ENCODE assay signal across 8 cellular contexts in the genomic region with DNA sequence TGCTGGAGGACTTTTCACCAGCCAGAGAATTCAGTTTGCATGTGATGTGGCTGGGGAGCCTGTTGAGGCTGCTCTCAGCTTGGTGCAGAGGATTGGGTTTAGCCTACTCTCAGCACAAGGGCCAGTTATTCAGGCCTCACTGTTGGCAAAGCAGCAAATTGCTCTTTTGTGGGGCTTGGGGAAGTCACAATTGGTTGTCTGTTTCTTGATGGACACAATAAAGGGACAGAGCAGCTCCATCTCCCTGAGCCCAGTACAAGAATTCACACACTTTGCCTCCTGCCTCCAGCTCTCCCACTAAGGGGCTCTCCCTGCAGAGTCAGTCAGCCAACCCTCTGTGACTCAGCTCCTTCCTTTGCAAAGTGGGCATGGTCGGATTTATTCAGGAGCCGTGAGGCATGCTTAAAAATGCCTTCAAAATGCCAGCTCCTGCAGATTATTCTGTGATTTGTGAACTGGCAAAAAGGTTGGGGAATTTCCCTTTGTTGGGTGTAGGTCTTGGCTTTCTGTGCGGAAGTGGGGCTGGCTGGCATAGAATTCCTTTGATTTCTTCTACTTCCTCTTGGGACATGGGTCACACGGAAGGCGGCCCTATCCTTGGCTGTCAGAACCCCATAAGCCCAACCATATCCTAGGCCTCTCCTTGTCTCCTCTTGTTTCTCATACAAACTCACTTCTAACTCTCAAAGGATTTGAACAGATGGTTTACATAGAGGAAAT.
A peak's percentile ranks its signal among the peaks of the same experiment; 100 is the strongest.
DNase-seq lines count a peak whose midpoint lies in the region; ATAC-seq, FAIRE-seq and TF ChIP-seq lines count a peak whose summit lies in the region.

No MANE protein-coding gene starts in this region.

- no peaks in the 10 kb centered on the region for H3K9me3 ChIP-seq in GM12878 (replicated peaks; ENCODE audit: control insufficient read depth, insufficient read depth, low read length)
- no peaks in the 10 kb centered on the region for H3K9me3 ChIP-seq in right cardiac atrium (ENCODE audit: control insufficient read depth, low read length)
- H3K9me3 ChIP-seq in smooth muscle cell (replicated peaks; ENCODE audit: low read depth) = no peaks in the 10 kb centered on the region

- TF ChIP-seq POLR2A in H54 (IDR thresholded peaks at IDR 0.05; ENCODE audit: low read depth, low read length) = no peak
- TF ChIP-seq POLR2A in GM12878 (IDR thresholded peaks at IDR 0.05; ENCODE audit: low read depth, low read length) = no peak

- H3K27me3 ChIP-seq in GM12878 (replicated peaks in 1 of 2; ENCODE audit: control insufficient read depth in 2 of 2, insufficient read depth in 2 of 2, low read length in 1 of 2) = no peaks in the 10 kb centered on the region
- H3K27me3 ChIP-seq in right cardiac atrium (ENCODE audit: control insufficient read depth, insufficient read depth) = no peaks in the 10 kb centered on the region
- H3K27me3 ChIP-seq in smooth muscle cell (ENCODE audit: low read depth) = no peaks in the 10 kb centered on the region

- SMC1A ChIA-PET in GM12878 (lab: Charles Lee; ENCODE audit: uncharacterized antibody, unreplicated experiment) = interaction anchor here (1.0 to 1.4 kb wide), 3 partner anchors 9 to 69 kb away, joined by 3 to 4 read pairs (median 4); no protein-coding TSS in a partner anchor

- H4K20me1 ChIP-seq in GM12878 (ENCODE audit: control insufficient read depth, insufficient read depth) (no peaks in the 10 kb centered on the region), smooth muscle cell (ENCODE audit: low read depth) (no peaks in the 10 kb centered on the region)

- H3K4me2 ChIP-seq in GM12878 (ENCODE audit: control insufficient read depth, insufficient read depth) (no peak overlapping the region), smooth muscle cell (peak overlapping the region; percentile 43)

- peak; percentile 70 for FAIRE-seq in H54 (lab: Jason Lieb, UNC)
- no peak for FAIRE-seq in GM12878 (lab: Jason Lieb, UNC)

- no peak for TF ChIP-seq EP300 in GM12878 (IDR thresholded peaks at IDR 0.05; ENCODE audit: borderline replicate concordance in 1 of 2, control insufficient read depth in 1 of 2, low read depth in 2 of 2, low read length in 2 of 2)

- BruUV-seq in GM12878 (replicated peaks; lab: Mats Ljungman, UMichigan) = no TSS peak

- no peaks in the 10 kb centered on the region for H3K79me2 ChIP-seq in GM12878 (ENCODE audit: control insufficient read depth, insufficient read depth, low read length)
- H3K79me2 ChIP-seq in smooth muscle cell (ENCODE audit: low read depth) = no peaks in the 10 kb centered on the region

- DNase-seq in H54 (ENCODE audit: insufficient read length, low spot score) (peak; percentile 20), GM12878 (ENCODE audit: low read depth, low spot score) (no peak), right cardiac atrium (peak; percentile 22 to 61 (median 50)), smooth muscle cell (lab: John Stamatoyannopoulos, UW; ENCODE audit: unreplicated experiment) (no peak), NCI-H526 (lab: John Stamatoyannopoulos, UW) (no peak), NCI-H146 (lab: John Stamatoyannopoulos, UW) (no peak)
- no peak for DNase-seq in activated CD8-positive, alpha-beta memory T cell treated with anti-CD3 and anti-CD28 coated beads, Interleukin-2, amount 50 U/mL, for 4 hours
- DNase-seq in stimulated activated CD8-positive, alpha-beta memory T cell treated with anti-CD3 and anti-CD28 coated beads, Interleukin-4, amount 100 ng/mL, for 48 hours = no peak

- TF ChIP-seq CTCF in GM12878 (IDR thresholded peaks at IDR 0.05 in 2 of 3, conservative IDR thresholded peaks at IDR 0.05 in 1 of 3; ENCODE audit: control insufficient read depth in 2 of 3, extremely low read depth in 1 of 3, insufficient read depth in 1 of 3, low read depth in 3 of 3, low read length in 3 of 3) (no peak), smooth muscle cell (IDR thresholded peaks at IDR 0.05; ENCODE audit: borderline replicate concordance, insufficient read depth, poor library complexity, severe bottlenecking) (no peak)

- H3K27ac ChIP-seq in GM12878 (ENCODE audit: control insufficient read depth, insufficient read depth) = no peak overlapping the region
- peak overlapping the region; percentile 3 for H3K27ac ChIP-seq in right cardiac atrium (ENCODE audit: low read length)
- H3K27ac ChIP-seq in smooth muscle cell (ENCODE audit: low read depth) = peak overlapping the region; percentile 44

- H3K4me1 ChIP-seq in GM12878 (ENCODE audit: control insufficient read depth, insufficient read depth, low read length) (no peaks in the 10 kb centered on the region), right cardiac atrium (ENCODE audit: control insufficient read depth, insufficient read depth, low read length) (no peaks in the 10 kb centered on the region), smooth muscle cell (ENCODE audit: low read depth) (peaks cover 10% of the 10 kb centered on the region)

- POLR2A ChIA-PET in GM12878 (lab: Charles Lee) = no interaction called here

- ATAC-seq in GM12878 (peak; percentile 41), right cardiac atrium (peak; percentile 77 to 86)

- 86% methylated on average over 5 of the region's 5 CpGs for WGBS in GM12878 (ENCODE audit: insufficient coverage, insufficient replicate concordance, low lambda C conversion rate, missing lambda C conversion rate)
- 48% methylated on average over 5 of the region's 5 CpGs for WGBS in right cardiac atrium
- WGBS in smooth muscle cell (ENCODE audit: low lambda C conversion rate) = 59% methylated on average over 5 of the region's 5 CpGs

- RAD21 ChIA-PET in GM12878 (lab: Charles Lee; ENCODE audit: unreplicated experiment) = interaction anchor here (0.9 kb wide), 1 partner anchor 9 kb away, joined by 3 read pairs; no protein-coding TSS in a partner anchor

- intact Hi-C loops in GM12878 (cut with micrococcal nuclease; ENCODE audit: unreplicated experiment) = no loop called here
- intact Hi-C loops in right cardiac atrium (cut with DNase I) = no loop called here

- CTCF ChIA-PET in GM12878 (lab: Yijun Ruan, JAX) = no interaction called here

- no peaks in the 10 kb centered on the region for H3F3A ChIP-seq in smooth muscle cell (ENCODE audit: low read depth)

- H2AFZ ChIP-seq in GM12878 (ENCODE audit: control insufficient read depth, low read depth, low read length) (no peak overlapping the region), smooth muscle cell (ENCODE audit: low read depth) (peak overlapping the region; percentile 16)

- H3K36me3 ChIP-seq in GM12878 (ENCODE audit: control insufficient read depth in 2 of 2, insufficient read depth in 2 of 2, low read length in 1 of 2) = no peaks in the 10 kb centered on the region
- no peaks in the 10 kb centered on the region for H3K36me3 ChIP-seq in smooth muscle cell (ENCODE audit: low read depth)

- TF ChIP-seq RAD21 in GM12878 (IDR thresholded peaks at IDR 0.05; ENCODE audit: insufficient read depth, low read depth, low read length) = no peak

- in situ Hi-C loops in GM12878 (cut with MboI) = no loop called here

- H3K4me3 ChIP-seq in GM12878 (no peak overlapping the region), right cardiac atrium (ENCODE audit: low read length) (no peak overlapping the region), smooth muscle cell (no peak overlapping the region)

- H3K9ac ChIP-seq in GM12878 (ENCODE audit: control insufficient read depth, insufficient read depth, low read length) = no peak overlapping the region
- H3K9ac ChIP-seq in smooth muscle cell (ENCODE audit: low read depth) = no peak overlapping the region

TF ChIP-seq in GM12878, 131 proteins besides CTCF, POLR2A, EP300 and RAD21 (continues in another document):
- TF ChIP-seq, protein P1, sequence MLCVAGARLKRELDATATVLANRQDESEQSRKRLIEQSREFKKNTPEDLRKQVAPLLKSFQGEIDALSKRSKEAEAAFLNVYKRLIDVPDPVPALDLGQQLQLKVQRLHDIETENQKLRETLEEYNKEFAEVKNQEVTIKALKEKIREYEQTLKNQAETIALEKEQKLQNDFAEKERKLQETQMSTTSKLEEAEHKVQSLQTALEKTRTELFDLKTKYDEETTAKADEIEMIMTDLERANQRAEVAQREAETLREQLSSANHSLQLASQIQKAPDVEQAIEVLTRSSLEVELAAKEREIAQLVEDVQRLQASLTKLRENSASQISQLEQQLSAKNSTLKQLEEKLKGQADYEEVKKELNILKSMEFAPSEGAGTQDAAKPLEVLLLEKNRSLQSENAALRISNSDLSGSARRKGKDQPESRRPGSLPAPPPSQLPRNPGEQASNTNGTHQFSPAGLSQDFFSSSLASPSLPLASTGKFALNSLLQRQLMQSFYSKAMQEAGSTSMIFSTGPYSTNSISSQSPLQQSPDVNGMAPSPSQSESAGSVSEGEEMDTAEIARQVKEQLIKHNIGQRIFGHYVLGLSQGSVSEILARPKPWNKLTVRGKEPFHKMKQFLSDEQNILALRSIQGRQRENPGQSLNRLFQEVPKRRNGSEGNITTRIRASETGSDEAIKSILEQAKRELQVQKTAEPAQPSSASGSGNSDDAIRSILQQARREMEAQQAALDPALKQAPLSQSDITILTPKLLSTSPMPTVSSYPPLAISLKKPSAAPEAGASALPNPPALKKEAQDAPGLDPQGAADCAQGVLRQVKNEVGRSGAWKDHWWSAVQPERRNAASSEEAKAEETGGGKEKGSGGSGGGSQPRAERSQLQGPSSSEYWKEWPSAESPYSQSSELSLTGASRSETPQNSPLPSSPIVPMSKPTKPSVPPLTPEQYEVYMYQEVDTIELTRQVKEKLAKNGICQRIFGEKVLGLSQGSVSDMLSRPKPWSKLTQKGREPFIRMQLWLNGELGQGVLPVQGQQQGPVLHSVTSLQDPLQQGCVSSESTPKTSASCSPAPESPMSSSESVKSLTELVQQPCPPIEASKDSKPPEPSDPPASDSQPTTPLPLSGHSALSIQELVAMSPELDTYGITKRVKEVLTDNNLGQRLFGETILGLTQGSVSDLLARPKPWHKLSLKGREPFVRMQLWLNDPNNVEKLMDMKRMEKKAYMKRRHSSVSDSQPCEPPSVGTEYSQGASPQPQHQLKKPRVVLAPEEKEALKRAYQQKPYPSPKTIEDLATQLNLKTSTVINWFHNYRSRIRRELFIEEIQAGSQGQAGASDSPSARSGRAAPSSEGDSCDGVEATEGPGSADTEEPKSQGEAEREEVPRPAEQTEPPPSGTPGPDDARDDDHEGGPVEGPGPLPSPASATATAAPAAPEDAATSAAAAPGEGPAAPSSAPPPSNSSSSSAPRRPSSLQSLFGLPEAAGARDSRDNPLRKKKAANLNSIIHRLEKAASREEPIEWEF (IDR thresholded peaks at IDR 0.05; ENCODE audit: insufficient replicate concordance, low read depth, low read length) = no peak

Comparison
In these comparisons a context has a peak if more than half of its experiments do, and no peak if none do; other contexts are left out.
1. DNase-seq: peak in H54 (single experiment) and right cardiac atrium (3 of 3); none in GM12878 (single experiment), smooth muscle cell (single experiment), activated CD8-positive, alpha-beta memory T cell treated with anti-CD3 and anti-CD28 coated beads, Interleukin-2, amount 50 U/mL, for 4 hours (single experiment), NCI-H526 (0 of 2), NCI-H146 (single experiment) and stimulated activated CD8-positive, alpha-beta memory T cell treated with anti-CD3 and anti-CD28 coated beads, Interleukin-4, amount 100 ng/mL, for 48 hours (single experiment).